In genomic region chr14:94941311-94941710, GRCh38 we compare ENCODE assay signal across 8 cellular contexts.
"Had no signal": no experiment of that assay in that cellular context is flagged by ENCODE, and none has a peak within 500 bp of the region (broad histone marks: within the 10 kb centered on the region; RNA-seq: fewer than 3 reads in every experiment).

No MANE protein-coding gene starts in this region.

- H2AFZ ChIP-seq: GM23248 had no signal

- DNase-seq: GM23248, GOT3, H9, HCEC 1CT, KBM-7 had no signal

- H3K9ac ChIP-seq: GM23248 had no signal

- ATAC-seq: HepG2 had no signal

- FAIRE-seq: H54, HepG2 had no signal

- H3K27ac ChIP-seq: GM23248, HL-60 had no signal

- H3K4me3 ChIP-seq: GM23248 had no signal
